In the genomic region with DNA sequence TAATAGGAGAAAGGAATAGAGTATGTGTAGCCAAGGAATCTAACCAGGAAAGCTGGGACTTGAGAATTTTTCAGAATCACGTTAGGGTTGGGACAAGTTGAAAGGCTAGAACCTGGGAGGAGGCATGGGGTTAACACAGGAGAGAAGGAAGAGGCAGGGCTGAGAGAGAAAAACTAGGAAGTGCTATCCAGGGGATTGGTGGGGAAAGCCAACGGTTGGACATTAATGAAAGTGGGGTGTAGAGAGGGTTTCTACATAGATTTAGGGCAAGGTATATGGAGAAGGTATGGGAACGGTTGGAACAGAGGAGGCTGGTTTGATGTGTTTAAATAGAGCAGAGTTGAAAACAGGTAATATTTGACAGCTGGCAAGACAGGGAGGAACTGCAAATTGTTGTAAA, we compare ENCODE assay signal across 10 cellular contexts. TPM values are rescaled to one million over a fixed set of nuclear protein-coding genes. Genes with fewer than 3 reads are reported as not detected.
DNase-seq lines count a peak whose midpoint lies in the region; ATAC-seq and TF ChIP-seq lines count a peak whose summit lies in the region.
"Had no signal": no experiment of that assay in that cellular context is flagged by ENCODE, and none has a peak within 500 bp of the region (broad histone marks: within the 10 kb centered on the region; RNA-seq: fewer than 3 reads in every experiment).

No MANE protein-coding gene starts in this region.

- POLR2A ChIA-PET in SK-N-SH (lab: Yijun Ruan, JAX) = no interaction called here

- H3K27ac ChIP-seq in SK-N-SH (ENCODE audit: low read depth in 2 of 2, low read length in 1 of 2) (no peak overlapping the region), VCaP (peak overlapping the region; percentile 96; the same call in 1 of the 2 replicates), smooth muscle cell (ENCODE audit: low read depth) (peak overlapping the region; percentile 98)

- TF ChIP-seq CTCF in SK-N-SH (IDR thresholded peaks at IDR 0.05) = no peak
- no peak for TF ChIP-seq CTCF in VCaP (conservative IDR thresholded peaks at IDR 0.05)
- TF ChIP-seq CTCF in fibroblast of villous mesenchyme (IDR thresholded peaks at IDR 0.05; ENCODE audit: insufficient read depth, low read depth, low read length) = no peak
- no peak for TF ChIP-seq CTCF in smooth muscle cell (IDR thresholded peaks at IDR 0.05; ENCODE audit: borderline replicate concordance, insufficient read depth, poor library complexity, severe bottlenecking)

- 54% methylated on average over 3 of the region's 3 CpGs for WGBS in SK-N-SH (ENCODE audit: low lambda C conversion rate)
- 48% methylated on average over 3 of the region's 3 CpGs for WGBS in smooth muscle cell (ENCODE audit: low lambda C conversion rate)

- no peak for TF ChIP-seq EP300 in SK-N-SH (IDR thresholded peaks at IDR 0.05; ENCODE audit: borderline replicate concordance in 1 of 2, low read depth in 1 of 2, low read length in 1 of 2)

- no peak overlapping the region for H2AFZ ChIP-seq in SK-N-SH (ENCODE audit: low read depth)
- H2AFZ ChIP-seq in smooth muscle cell (ENCODE audit: low read depth) = no peak overlapping the region

- H3F3A ChIP-seq in SK-N-SH (replicated peaks; ENCODE audit: insufficient read depth) = peaks cover 5% of the 10 kb centered on the region
- peaks cover 36% of the 10 kb centered on the region for H3F3A ChIP-seq in smooth muscle cell (ENCODE audit: low read depth)

- H3K27me3 ChIP-seq in SK-N-SH (ENCODE audit: insufficient read depth) (no peaks in the 10 kb centered on the region), smooth muscle cell (ENCODE audit: low read depth) (no peaks in the 10 kb centered on the region)

- H3K9ac ChIP-seq in SK-N-SH (peak overlapping the region; percentile 94), smooth muscle cell (ENCODE audit: low read depth) (peak overlapping the region; percentile 100)

- no peak for TF ChIP-seq RAD21 in SK-N-SH (IDR thresholded peaks at IDR 0.05; ENCODE audit: low read length)

- H3K79me2 ChIP-seq in SK-N-SH (ENCODE audit: insufficient read depth) = peaks cover 84% of the 10 kb centered on the region
- H3K79me2 ChIP-seq in smooth muscle cell (ENCODE audit: low read depth) = peaks cover 84% of the 10 kb centered on the region

- peak overlapping the region; percentile 81 for H3K4me2 ChIP-seq in SK-N-SH
- peak overlapping the region; percentile 96 for H3K4me2 ChIP-seq in smooth muscle cell

- H4K20me1 ChIP-seq in SK-N-SH (ENCODE audit: insufficient read depth) (peaks cover 72% of the 10 kb centered on the region), smooth muscle cell (ENCODE audit: low read depth) (peaks cover 73% of the 10 kb centered on the region)

- H3K9me3 ChIP-seq in SK-N-SH = no peaks in the 10 kb centered on the region
- no peaks in the 10 kb centered on the region for H3K9me3 ChIP-seq in smooth muscle cell (replicated peaks; ENCODE audit: low read depth)

- CTCF ChIA-PET in SK-N-SH (lab: Yijun Ruan, JAX) = interaction anchor here (0.7 kb wide), 1 partner anchor 699 kb away, joined by 3 read pairs; no protein-coding TSS in a partner anchor

- ATAC-seq in SK-N-SH treated with all-trans-retinoic acid at 6 μM for 48 hours (no peak), GM21619 (IDR thresholded peaks at IDR 0.05; ENCODE audit: unreplicated experiment) (no peak)

- no peaks in the 10 kb centered on the region for H3K9me2 ChIP-seq in SK-N-SH

- peaks cover 41 to 46% of the 10 kb centered on the region in 2 experiments for H3K36me3 ChIP-seq in SK-N-SH (replicated peaks in 1 of 2; ENCODE audit: control insufficient read depth in 1 of 2, insufficient read depth in 2 of 2, low read length in 1 of 2)
- peaks cover 27% of the 10 kb centered on the region for H3K36me3 ChIP-seq in smooth muscle cell (ENCODE audit: low read depth)

- peaks cover 12 to 20% of the 10 kb centered on the region in 2 experiments; a peak in 3 of 4 replicates for H3K4me1 ChIP-seq in SK-N-SH (ENCODE audit: control insufficient read depth in 1 of 2, insufficient read depth in 2 of 2, low read depth in 1 of 2, low read length in 1 of 2)
- H3K4me1 ChIP-seq in smooth muscle cell (ENCODE audit: low read depth) = peaks cover 30% of the 10 kb centered on the region

- no peak for DNase-seq in SK-N-SH
- no peak for DNase-seq in fibroblast of villous mesenchyme (ENCODE audit: low read depth)
- no peak for DNase-seq in smooth muscle cell (lab: John Stamatoyannopoulos, UW; ENCODE audit: unreplicated experiment)
- DNase-seq in NCI-H128 (lab: John Stamatoyannopoulos, UW; ENCODE audit: unreplicated experiment) = no peak
- DNase-seq in stimulated activated CD4-positive, alpha-beta T cell treated with anti-CD3 and anti-CD28 coated beads, Interleukin-4, amount 100 ng/mL, for 24 hours = no peak
- DNase-seq: 8988T had no signal

- H3K4me3 ChIP-seq in SK-N-SH (ENCODE audit: low read depth in 2 of 2, low read length in 1 of 2) = peak overlapping the region in 1 of 2 experiments; percentile 98; a peak in 1 of 4 replicates
- peak overlapping the region; percentile 74 for H3K4me3 ChIP-seq in fibroblast of villous mesenchyme (ENCODE audit: low read depth, low read length)
- H3K4me3 ChIP-seq in smooth muscle cell = peak overlapping the region; percentile 84

TF ChIP-seq in SK-N-SH, 30 proteins besides CTCF, POLR2A, EP300 and RAD21 (continues in another document):
- TF ChIP-seq YY1 (IDR thresholded peaks at IDR 0.05; ENCODE audit: low read depth) = no peak
- no peak for TF ChIP-seq IRF3 (IDR thresholded peaks at IDR 0.05; ENCODE audit: low read depth, low read length)

TF ChIP-seq in SK-N-SH treated with all-trans-retinoic acid at 6 μM for 48 hours, 23 proteins besides CTCF, POLR2A, EP300 and RAD21:
- TF ChIP-seq ZFP30 (CRISPR knock-in tag; IDR thresholded peaks at IDR 0.05) = no peak
- no peak for TF ChIP-seq CREB5 (CRISPR knock-in tag; IDR thresholded peaks at IDR 0.05; ENCODE audit: low read depth)
- no peak for TF ChIP-seq ZNF70 (CRISPR knock-in tag; IDR thresholded peaks at IDR 0.05)
- no peak for TF ChIP-seq ZC3H10 (CRISPR knock-in tag; IDR thresholded peaks at IDR 0.05)
- TF ChIP-seq, protein P1, sequence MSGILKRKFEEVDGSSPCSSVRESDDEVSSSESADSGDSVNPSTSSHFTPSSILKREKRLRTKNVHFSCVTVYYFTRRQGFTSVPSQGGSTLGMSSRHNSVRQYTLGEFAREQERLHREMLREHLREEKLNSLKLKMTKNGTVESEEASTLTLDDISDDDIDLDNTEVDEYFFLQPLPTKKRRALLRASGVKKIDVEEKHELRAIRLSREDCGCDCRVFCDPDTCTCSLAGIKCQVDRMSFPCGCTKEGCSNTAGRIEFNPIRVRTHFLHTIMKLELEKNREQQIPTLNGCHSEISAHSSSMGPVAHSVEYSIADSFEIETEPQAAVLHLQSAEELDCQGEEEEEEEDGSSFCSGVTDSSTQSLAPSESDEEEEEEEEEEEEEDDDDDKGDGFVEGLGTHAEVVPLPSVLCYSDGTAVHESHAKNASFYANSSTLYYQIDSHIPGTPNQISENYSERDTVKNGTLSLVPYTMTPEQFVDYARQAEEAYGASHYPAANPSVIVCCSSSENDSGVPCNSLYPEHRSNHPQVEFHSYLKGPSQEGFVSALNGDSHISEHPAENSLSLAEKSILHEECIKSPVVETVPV (CRISPR knock-in tag; IDR thresholded peaks at IDR 0.05) = no peak

RNA-seq across cellular contexts. Expression of gene SRRM2, which starts 2.7 kb away (rescaled TPM):
- 100 and 143 TPM in 2 replicates for polyA plus RNA-seq in SK-N-SH (2012; rRNA removed)
- 44.8 and 65.2 TPM in 2 replicates for polyA plus RNA-seq in SK-N-SH (2012; cell fraction: cytosol; rRNA removed)
- 657 and 768 TPM in 2 replicates for polyA plus RNA-seq in SK-N-SH (2012; cell fraction: nucleus; rRNA removed)
- 51.9 and 62.2 TPM in 2 replicates for total RNA-seq in fibroblast of villous mesenchyme
- 83.0 and 125 TPM in 2 replicates for total RNA-seq in smooth muscle cell
- polyA plus RNA-seq in smooth muscle cell = 280 and 434 TPM in 2 replicates

RNA-seq across cellular contexts. Expression of gene ELOB, which starts 21.9 kb away (rescaled TPM):
- polyA plus RNA-seq in SK-N-SH (2012; rRNA removed) (327 and 329 TPM in 2 replicates), smooth muscle cell (709 and 739 TPM in 2 replicates)
- 163 and 229 TPM in 2 replicates for polyA plus RNA-seq in SK-N-SH (2012; cell fraction: cytosol; rRNA removed)
- polyA plus RNA-seq in SK-N-SH (2012; cell fraction: nucleus; rRNA removed) = 96.2 and 161 TPM in 2 replicates
- total RNA-seq in fibroblast of villous mesenchyme (203 and 227 TPM in 2 replicates), smooth muscle cell (529 and 1,090 TPM in 2 replicates)

RNA-seq across cellular contexts. Expression of gene PRSS33, which starts 32.2 kb away (rescaled TPM):
- not detected in 2 replicates for polyA plus RNA-seq in SK-N-SH (2012; rRNA removed)
- polyA plus RNA-seq in SK-N-SH (2012; cell fraction: cytosol; rRNA removed) = not detected in 2 replicates
- polyA plus RNA-seq in SK-N-SH (2012; cell fraction: nucleus; rRNA removed) = not detected in 2 replicates
- not detected in 2 replicates for total RNA-seq in fibroblast of villous mesenchyme
- not detected in 2 replicates for total RNA-seq in smooth muscle cell
- polyA plus RNA-seq in smooth muscle cell = not detected in 2 replicates
- total RNA-seq: bronchial epithelial cell had no signal

RNA-seq across cellular contexts. Expression of gene PRSS27, which starts 35.1 kb away (rescaled TPM):
- polyA plus RNA-seq in SK-N-SH (2012; rRNA removed) = 7.6 and 7.7 TPM in 2 replicates
- 3.3 and 4.3 TPM in 2 replicates for polyA plus RNA-seq in SK-N-SH (2012; cell fraction: cytosol; rRNA removed)
- 17.4 and 23.0 TPM in 2 replicates for polyA plus RNA-seq in SK-N-SH (2012; cell fraction: nucleus; rRNA removed)
- total RNA-seq in fibroblast of villous mesenchyme = 0.86 and 0.97 TPM in 2 replicates
- total RNA-seq in smooth muscle cell = 0.63 and 2.7 TPM in 2 replicates
- 2.3 and 3.3 TPM in 2 replicates for polyA plus RNA-seq in smooth muscle cell

RNA-seq across cellular contexts. Expression of gene PRSS41, which starts 43.1 kb away (rescaled TPM):
- polyA plus RNA-seq in SK-N-SH (2012; rRNA removed) = not detected in 2 replicates
- polyA plus RNA-seq in SK-N-SH (2012; cell fraction: cytosol; rRNA removed) = not detected in 2 replicates
- polyA plus RNA-seq in SK-N-SH (2012; cell fraction: nucleus; rRNA removed) = not detected in 2 replicates
- not detected in 2 replicates for total RNA-seq in fibroblast of villous mesenchyme
- not detected in 2 replicates for total RNA-seq in smooth muscle cell
- not detected in 2 replicates for polyA plus RNA-seq in smooth muscle cell
- total RNA-seq: bronchial epithelial cell had no signal

Comparison
In these comparisons a context has a peak if more than half of its experiments do, and no peak if none do; other contexts are left out.
1. H3K27ac ChIP-seq: peak in VCaP (single experiment) and smooth muscle cell (single experiment); none in SK-N-SH (0 of 2).